ENCODE assay signal across 12 cellular contexts in the genomic region with DNA sequence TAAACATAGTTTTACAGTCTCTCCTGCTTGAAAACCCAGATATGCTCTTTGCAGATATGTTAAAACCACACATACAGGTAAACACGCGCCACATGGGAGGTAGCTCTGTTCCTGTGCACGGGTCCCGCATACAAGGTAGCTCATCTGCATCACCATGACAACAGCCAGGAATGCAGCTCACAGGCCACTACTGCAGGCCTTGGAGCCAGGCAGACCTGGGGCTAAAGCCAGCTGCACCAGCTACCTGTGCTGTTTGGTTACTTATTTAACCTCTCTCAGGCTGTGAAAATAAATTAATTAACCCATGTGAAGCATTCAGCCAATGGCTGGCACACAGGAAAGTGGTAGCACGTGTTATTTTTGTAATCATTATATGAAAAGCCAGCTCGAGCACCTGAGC.
DNase-seq lines count a peak whose midpoint lies in the region; ATAC-seq and TF ChIP-seq lines count a peak whose summit lies in the region.
"Had no signal": no experiment of that assay in that cellular context is flagged by ENCODE, and none has a peak within 500 bp of the region (broad histone marks: within the 10 kb centered on the region; RNA-seq: fewer than 3 reads in every experiment).

No MANE protein-coding gene starts in this region.

- H3K4me3 Mint-ChIP-seq in nephron: peak overlapping the region in 1 of 3 experiments; percentile 39
- H3K4me3 Mint-ChIP-seq: B cell had no signal

- H3K4me1 Mint-ChIP-seq in nephron: peaks cover 14% of the 10 kb centered on the region

- H3K27ac Mint-ChIP-seq in nephron: peak overlapping the region; percentile 68 to 97 (median 81)
- H3K27ac Mint-ChIP-seq: B cell had no signal

- TF ChIP-seq CTCF in nephron (IDR thresholded peaks at IDR 0.05; ENCODE audit: unreplicated experiment in 3 of 3): no peak

- no peaks in the 10 kb centered on the region for H3K27me3 Mint-ChIP-seq in nephron (ENCODE audit: low read depth)
- H3K27me3 Mint-ChIP-seq: B cell had no signal

- DNase-seq in DMS153 (lab: John Stamatoyannopoulos, UW): peak; percentile 85
- peak in 2 of 3 experiments; percentile 76 to 95 for DNase-seq in NCI-H1417 (lab: John Stamatoyannopoulos, UW)
- peak; percentile 28 for DNase-seq in cerebellum (ENCODE audit: low spot score)
- DNase-seq in Kasumi-1 (lab: John Stamatoyannopoulos, UW): no peak
- DNase-seq in retina: no peak
- DNase-seq: activated T-cell treated with anti-CD3 and anti-CD28 coated beads, Interleukin-2, amount 50 U/mL, for 1 hour; NCI-H82; stimulated activated CD8-positive, alpha-beta memory T cell treated with anti-CD3 and anti-CD28 coated beads, Interleukin-4, amount 100 ng/mL, for 48 hours had no signal

- ATAC-seq in GM18517 (IDR thresholded peaks at IDR 0.05; ENCODE audit: unreplicated experiment): no peak
- no peak for ATAC-seq in GM21515 (IDR thresholded peaks at IDR 0.05; ENCODE audit: unreplicated experiment)

- peaks cover 4% of the 10 kb centered on the region for H3K9me3 Mint-ChIP-seq in nephron

- no peaks in the 10 kb centered on the region for H3K36me3 Mint-ChIP-seq in nephron (ENCODE audit: low read depth)

Comparison
In these comparisons a context has a peak if more than half of its experiments do, and no peak if none do; other contexts are left out.
1. DNase-seq: peak in DMS153 (single experiment), NCI-H1417 (2 of 3) and cerebellum (single experiment); none in Kasumi-1 (0 of 2) and retina (single experiment).